In the genomic region with DNA sequence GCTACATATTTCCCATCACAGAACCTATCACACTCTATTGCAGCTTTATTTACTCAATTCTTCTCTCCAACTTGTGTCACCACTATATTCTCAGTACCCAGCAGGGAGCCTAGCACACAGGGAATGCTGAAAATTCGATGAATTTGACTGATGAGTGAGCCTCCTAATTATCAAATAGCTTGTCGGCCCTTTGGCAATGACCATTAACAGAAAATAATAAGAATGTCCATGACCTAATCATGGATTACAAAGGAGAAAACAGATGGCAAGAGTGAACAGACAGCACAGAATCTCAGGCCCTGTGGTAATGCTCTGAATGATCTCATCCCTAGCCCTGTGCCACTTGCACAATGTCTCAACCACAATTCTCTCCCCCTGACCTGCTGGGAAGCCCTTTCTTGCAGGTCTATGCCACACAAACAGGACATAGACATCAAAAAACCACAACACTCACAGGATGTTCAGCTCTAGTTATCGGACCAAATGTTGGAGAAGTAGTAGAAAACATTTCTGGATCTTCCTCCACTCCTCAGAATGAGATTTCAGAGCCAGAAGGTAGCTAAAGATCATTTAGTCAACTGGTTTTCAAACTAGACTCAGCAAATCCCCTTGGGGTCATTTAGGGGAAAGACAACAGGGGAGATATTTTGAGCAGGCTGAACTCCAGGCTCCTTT, we compare ENCODE assay signal across 8 cellular contexts.
A peak's percentile ranks its signal among the peaks of the same experiment; 100 is the strongest.
DNase-seq lines count a peak whose midpoint lies in the region.

No MANE protein-coding gene starts in this region.

- H3K27ac ChIP-seq in mesodermal cell (ENCODE audit: low read depth, low read length, severe bottlenecking) = peak overlapping the region; percentile 72

- no peak overlapping the region for H3K4me3 ChIP-seq in mesodermal cell (ENCODE audit: extremely low read depth, insufficient read depth, low read length, poor library complexity, severe bottlenecking)

- WGBS in mesodermal cell (ENCODE audit: insufficient coverage in 2 of 2), 2 experiments = 62% methylated on average over 2 of the region's 3 CpGs; no CpG with 5 or more reads in 1 of the 2 experiments

- peaks cover 44% of the 10 kb centered on the region for H3K36me3 ChIP-seq in mesodermal cell (ENCODE audit: control insufficient read depth, insufficient read depth, low read length)

- H3K4me1 ChIP-seq in mesodermal cell (ENCODE audit: control insufficient read depth, insufficient read depth, low read length, poor library complexity, severe bottlenecking) = peaks cover 39% of the 10 kb centered on the region

- peak in 2 of 3 donors; percentile 26 to 32 for DNase-seq in stimulated activated CD4-positive, alpha-beta T cell treated with anti-CD3 and anti-CD28 coated beads, Interleukin-12 subunit alpha, Interleukin-12 subunit beta, amount 100 ng/mL, for 48 hours (ENCODE audit: low read depth in 2 of 3, low spot score in 1 of 3)
- DNase-seq in stimulated activated CD4-positive, alpha-beta T cell treated with anti-CD3 and anti-CD28 coated beads, Interleukin-2, amount 100 ng/mL, for 24 hours = no peak
- DNase-seq in SKM-1 treated with dmso at 0.1 percent for 144 hours (lab: John Stamatoyannopoulos, UW; ENCODE audit: unreplicated experiment) (peak; percentile 94), cerebellar cortex (ENCODE audit: low spot score) (peak; percentile 63), putamen (ENCODE audit: low spot score) (no peak), iPS-NIHi7 (ENCODE audit: extremely low spot score) (no peak), NCI-H1105 treated with DMSO at 0.1 percent for 48 hours (lab: John Stamatoyannopoulos, UW) (no peak)

- no peaks in the 10 kb centered on the region for H3K9me3 ChIP-seq in mesodermal cell (ENCODE audit: control insufficient read depth, low read length)

Comparison
In these comparisons a context has a peak if more than half of its experiments do, and no peak if none do; other contexts are left out.
1. DNase-seq: peak in stimulated activated CD4-positive, alpha-beta T cell treated with anti-CD3 and anti-CD28 coated beads, Interleukin-12 subunit alpha, Interleukin-12 subunit beta, amount 100 ng/mL, for 48 hours (2 of 3), SKM-1 treated with dmso at 0.1 percent for 144 hours (single experiment) and cerebellar cortex (single experiment); none in stimulated activated CD4-positive, alpha-beta T cell treated with anti-CD3 and anti-CD28 coated beads, Interleukin-2, amount 100 ng/mL, for 24 hours (0 of 2), putamen (single experiment), iPS-NIHi7 (single experiment) and NCI-H1105 treated with DMSO at 0.1 percent for 48 hours (single experiment).